Comparison of ENCODE assay signal across 2 cellular contexts in genomic region chr16:88905563-88905962, GRCh38.
TF ChIP-seq lines count a peak whose summit lies in the region.

No MANE protein-coding gene starts in this region.

TF ChIP-seq in IMR-90, 13 proteins besides CTCF, POLR2A, EP300 and RAD21:
- TF ChIP-seq FOS (IDR thresholded peaks at IDR 0.05; ENCODE audit: low read depth, low read length) (no peak), MXI1 (IDR thresholded peaks at IDR 0.05; ENCODE audit: borderline replicate concordance, low read depth, low read length) (no peak), USF2 (IDR thresholded peaks at IDR 0.05; ENCODE audit: low read depth, low read length) (no peak), BHLHE40 (IDR thresholded peaks at IDR 0.05; ENCODE audit: low read depth, low read length) (no peak), CEBPB (IDR thresholded peaks at IDR 0.05; ENCODE audit: low read depth, low read length) (no peak), MAZ (IDR thresholded peaks at IDR 0.05; ENCODE audit: borderline replicate concordance, low read depth, low read length) (no peak), RFX5 (IDR thresholded peaks at IDR 0.05; ENCODE audit: low read depth, low read length) (no peak)

TF ChIP-seq in K562, 482 proteins besides CTCF, POLR2A, EP300 and RAD21:
- TF ChIP-seq CC2D1A (IDR thresholded peaks at IDR 0.05) (no peak), YY1 (IDR thresholded peaks at IDR 0.05; ENCODE audit: borderline replicate concordance in 1 of 3, control insufficient read depth in 1 of 3, extremely low read depth in 1 of 3, insufficient read depth in 3 of 3, insufficient read length in 1 of 3, insufficient replicate concordance in 2 of 3, low read depth in 1 of 3, low read length in 2 of 3) (peak in 1 of 3 experiments; percentile 43), MIER1 (IDR thresholded peaks at IDR 0.05; ENCODE audit: low read depth) (no peak), ZNF511 (CRISPR knock-in tag; IDR thresholded peaks at IDR 0.05) (0 out of 2 replicates have a peak, but pooled peaks have one; percentile 23), CHD4 (IDR thresholded peaks at IDR 0.05; ENCODE audit: insufficient read depth, insufficient replicate concordance, low read depth, low read length, poor library complexity, severe bottlenecking) (no peak), NCOA1 (IDR thresholded peaks at IDR 0.05; ENCODE audit: low read depth) (no peak), ZNF551 (CRISPR knock-in tag; IDR thresholded peaks at IDR 0.05) (no peak), TFAP4 (CRISPR knock-in tag; IDR thresholded peaks at IDR 0.05; ENCODE audit: borderline replicate concordance) (peak; percentile 61; the same call in 1 of the 2 replicates), VEZF1 (CRISPR knock-in tag; IDR thresholded peaks at IDR 0.05) (peak; percentile 57), CTCFL (IDR thresholded peaks at IDR 0.05; ENCODE audit: borderline replicate concordance, insufficient read depth, low read depth, low read length, poor library complexity, severe bottlenecking) (no peak), ZBTB8A (IDR thresholded peaks at IDR 0.05; ENCODE audit: partially characterized antibody) (no peak), ZNF444 (CRISPR knock-in tag; IDR thresholded peaks at IDR 0.05) (no peak), NCOA2 (IDR thresholded peaks at IDR 0.05; ENCODE audit: partially characterized antibody in 2 of 2) (no peak), BRD9 (IDR thresholded peaks at IDR 0.05; ENCODE audit: low read depth, partially characterized antibody) (no peak), ZNF318 (IDR thresholded peaks at IDR 0.05; ENCODE audit: borderline replicate concordance in 1 of 2, low read depth in 1 of 2) (no peak), SP1 (CRISPR knock-in tag; IDR thresholded peaks at IDR 0.05) (0 out of 2 replicates have a peak, but pooled peaks have one; percentile 32), SIN3A (IDR thresholded peaks at IDR 0.05; ENCODE audit: borderline replicate concordance in 2 of 2, control insufficient read depth in 1 of 2, low read depth in 2 of 2, low read length in 2 of 2) (peak in 1 of 2 experiments; percentile 32; a peak in 1 of 4 replicates), ATF7 (IDR thresholded peaks at IDR 0.05) (no peak)
